ENCODE assay signal across 34 cellular contexts in genomic region chr11:92046103-92046502, GRCh38.
"Had no signal": no experiment of that assay in that cellular context is flagged by ENCODE, and none has a peak within 500 bp of the region (broad histone marks: within the 10 kb centered on the region; RNA-seq: fewer than 3 reads in every experiment).

No MANE protein-coding gene starts in this region.

- H3K36me3 ChIP-seq: adrenal gland, ascending aorta, brain microvascular endothelial cell, breast epithelium, cardiac muscle cell had no signal

- H3K27ac ChIP-seq: adrenal gland, ascending aorta, body of pancreas, brain microvascular endothelial cell, breast epithelium, cardiac muscle cell had no signal

- H3K4me1 ChIP-seq: adrenal gland, ascending aorta, body of pancreas, breast epithelium had no signal

- FAIRE-seq: astrocyte, bronchial epithelial cell had no signal

- DNase-seq: activated effector memory CD4-positive, alpha-beta T cell treated with anti-CD3 and anti-CD28 coated beads, Interleukin-2, amount 50 U/mL, for 16 hours; activated effector memory CD4-positive, alpha-beta T cell treated with Interleukin-2 at 50 U/mL for 16 hours; activated gamma-delta T cell; activated gamma-delta T cell treated with Interleukin-2 at 50 U/mL for 16 hours; activated naive CD4-positive, alpha-beta T cell; activated naive CD4-positive, alpha-beta T cell treated with anti-CD3 and anti-CD28 coated beads for 36 hours; activated naive CD4-positive, alpha-beta T cell treated with anti-CD3 and anti-CD28 coated beads, Interleukin-2, amount 10 ng/mL, durations not matched to agents 7 days and 5 days; activated naive CD4-positive, alpha-beta T cell treated with anti-CD3 and anti-CD28 coated beads, Interleukin-2, amount 50 U/mL, for 16 hours; activated naive CD4-positive, alpha-beta T cell treated with Interleukin-2 at 50 U/mL for 16 hours; activated naive CD8-positive, alpha-beta T cell treated with anti-CD3 and anti-CD28 coated beads for 36 hours; activated naive CD8-positive, alpha-beta T cell treated with anti-CD3 and anti-CD28 coated beads, Interleukin-2, amount 10 ng/mL, durations not matched to agents 7 days and 5 days; activated naive CD8-positive, alpha-beta T cell treated with anti-CD3 and anti-CD28 coated beads, Interleukin-2, amount 50 U/mL, for 24 hours; activated T-cell treated with anti-CD3 and anti-CD28 coated beads, Interleukin-2, amount 50 U/mL, for 1 hour; activated T-cell treated with anti-CD3 and anti-CD28 coated beads, Interleukin-2, amount 50 U/mL, for 24 hours; activated T-cell treated with anti-CD3 and anti-CD28 coated beads, Interleukin-2, amount 50 U/mL, for 4 hours; activated T-cell treated with anti-CD3 and anti-CD28 coated beads, Interleukin-2, amount 50 U/mL, for 48 hours; activated T-cell treated with anti-CD3 and anti-CD28 coated beads, Interleukin-2, amount 50 U/mL, for 72 hours; adrenal gland; amniotic stem cell; amygdala; anterior cingulate cortex; aorta; body of pancreas; brain microvascular endothelial cell; caudate nucleus; central memory CD4-positive, alpha-beta T cell; cerebellar nuclear complex had no signal

- H3K27me3 ChIP-seq: adrenal gland, ascending aorta, body of pancreas, brain microvascular endothelial cell, breast epithelium, cardiac muscle cell had no signal

- H3K4me3 ChIP-seq: adrenal gland, ascending aorta, body of pancreas, breast epithelium, cardiac muscle cell had no signal

- ATAC-seq: activated naive CD4-positive, alpha-beta T cell treated with anti-CD3 and anti-CD28 coated beads, Interleukin-2, amount 50 U/mL, for 72 hours; activated naive CD8-positive, alpha-beta T cell treated with anti-CD3 and anti-CD28 coated beads, Interleukin-2, amount 50 U/mL, for 24 hours; activated T-cell treated with anti-CD3 and anti-CD28 coated beads, Interleukin-2, amount 50 U/mL, for 4 hours; activated T-cell treated with anti-CD3 and anti-CD28 coated beads, Interleukin-2, amount 50 U/mL, for 72 hours; activated T-helper 17 cell treated with anti-CD3 and anti-CD28 coated beads, Interleukin-2, amount 50 U/mL, for 72 hours; body of pancreas had no signal

- H3K9me3 ChIP-seq: adrenal gland, ascending aorta, body of pancreas, breast epithelium had no signal
